8 cellular contexts compared by ENCODE assay signal in genomic region chr14:91870001-91870400, GRCh38. TPM values are rescaled to one million over a fixed set of nuclear protein-coding genes. Genes with fewer than 3 reads are reported as not detected.
DNase-seq lines count a peak whose midpoint lies in the region; ATAC-seq and TF ChIP-seq lines count a peak whose summit lies in the region.

No MANE protein-coding gene starts in this region.

- no peaks in the 10 kb centered on the region for H3K27me3 ChIP-seq in lower lobe of right lung (ENCODE audit: low read depth)
- no peaks in the 10 kb centered on the region for H3K27me3 ChIP-seq in upper lobe of left lung
- no peaks in the 10 kb centered on the region for H3K27me3 ChIP-seq in WERI-Rb-1 (ENCODE audit: insufficient read depth, low read depth, severe bottlenecking)
- H3K27me3 ChIP-seq in A673 (replicated peaks; ENCODE audit: insufficient read depth, low read depth, low read length, poor library complexity), result no peaks in the 10 kb centered on the region

- H3K36me3 Mint-ChIP-seq in activated T-helper 2 cell treated with anti-CD3 and anti-CD28 coated beads, Interferon-gamma antibody, Interleukin-2, Interleukin-4, amounts not matched to agents 10 μg/mL and 5 μg/mL and 100 μg/mL, durations not matched to agents 14 hours and 24 hours and 36 hours (ENCODE audit: low read depth), result peaks cover 3% of the 10 kb centered on the region

- H3K27ac ChIP-seq in lower lobe of right lung (peak overlapping the region; percentile 74), upper lobe of left lung (peak overlapping the region; percentile 23 to 81 (median 71)), WERI-Rb-1 (no peak overlapping the region), A673 (ENCODE audit: low read depth, low read length, poor library complexity, severe bottlenecking) (no peak overlapping the region)

- peak; percentile 32 to 57 for DNase-seq in activated CD8-positive, alpha-beta memory T cell treated with anti-CD3 and anti-CD28 coated beads for 1 hour (ENCODE audit: extremely low read depth in 1 of 2, low read depth in 1 of 2)
- DNase-seq in activated CD8-positive, alpha-beta memory T cell treated with anti-CD3 and anti-CD28 coated beads for 24 hours, result no peak
- peak; percentile 53 for DNase-seq in activated T-helper 2 cell treated with anti-CD3 and anti-CD28 coated beads, Interferon-gamma antibody, Interleukin-2, Interleukin-4, amounts not matched to agents 10 μg/mL and 5 μg/mL and 100 μg/mL, durations not matched to agents 14 hours and 24 hours and 36 hours (ENCODE audit: low spot score)
- DNase-seq in lower lobe of right lung (no peak), upper lobe of left lung (peak in 1 of 2 donors; percentile 43), WERI-Rb-1 (no peak), A673 (ENCODE audit: low spot score) (no peak)

- peak overlapping the region; percentile 82 for H3K4me3 Mint-ChIP-seq in activated T-helper 2 cell treated with anti-CD3 and anti-CD28 coated beads, Interferon-gamma antibody, Interleukin-2, Interleukin-4, amounts not matched to agents 10 μg/mL and 5 μg/mL and 100 μg/mL, durations not matched to agents 14 hours and 24 hours and 36 hours (ENCODE audit: low read depth)

- H3K9me3 ChIP-seq in lower lobe of right lung (no peaks in the 10 kb centered on the region), upper lobe of left lung (no peaks in the 10 kb centered on the region), WERI-Rb-1 (ENCODE audit: severe bottlenecking) (no peaks in the 10 kb centered on the region), A673 (ENCODE audit: low read depth, low read length, poor library complexity, severe bottlenecking) (no peaks in the 10 kb centered on the region)

- no peaks in the 10 kb centered on the region for H3K27me3 Mint-ChIP-seq in activated T-helper 2 cell treated with anti-CD3 and anti-CD28 coated beads, Interferon-gamma antibody, Interleukin-2, Interleukin-4, amounts not matched to agents 10 μg/mL and 5 μg/mL and 100 μg/mL, durations not matched to agents 14 hours and 24 hours and 36 hours (ENCODE audit: low read depth)

- H3K36me3 ChIP-seq in lower lobe of right lung, result peaks cover 17% of the 10 kb centered on the region
- H3K36me3 ChIP-seq in upper lobe of left lung, result peaks cover 0 to 6% (median 1%) of the 10 kb centered on the region in 4 donors
- H3K36me3 ChIP-seq in WERI-Rb-1, result no peaks in the 10 kb centered on the region
- H3K36me3 ChIP-seq in A673 (ENCODE audit: insufficient read depth, low read length, poor library complexity, severe bottlenecking), result no peaks in the 10 kb centered on the region

- H3K4me3 ChIP-seq in lower lobe of right lung, result no peak overlapping the region
- no peak overlapping the region for H3K4me3 ChIP-seq in upper lobe of left lung
- H3K4me3 ChIP-seq in WERI-Rb-1 (ENCODE audit: low read depth, low read length), result no peak overlapping the region
- H3K4me3 ChIP-seq in A673 (ENCODE audit: low read depth, low read length, poor library complexity, severe bottlenecking), result no peak overlapping the region

- peaks cover 91% of the 10 kb centered on the region for H3K4me1 Mint-ChIP-seq in activated T-helper 2 cell treated with anti-CD3 and anti-CD28 coated beads, Interferon-gamma antibody, Interleukin-2, Interleukin-4, amounts not matched to agents 10 μg/mL and 5 μg/mL and 100 μg/mL, durations not matched to agents 14 hours and 24 hours and 36 hours (ENCODE audit: low read depth)

- H3K4me1 ChIP-seq in lower lobe of right lung (peaks cover 55% of the 10 kb centered on the region), upper lobe of left lung (peaks cover 29 to 65% (median 49%) of the 10 kb centered on the region in 4 donors), A673 (ENCODE audit: insufficient read depth, low read length, poor library complexity, severe bottlenecking) (no peaks in the 10 kb centered on the region)

- ATAC-seq in lower lobe of right lung, result no peak
- no peak for ATAC-seq in upper lobe of left lung (ENCODE audit: low FRiP score in 2 of 2)
- no peak for ATAC-seq in HG02840 (IDR thresholded peaks at IDR 0.05; ENCODE audit: low FRiP score, unreplicated experiment)

- peak in 1 of 4 donors; percentile 14 for TF ChIP-seq EP300 in upper lobe of left lung (IDR thresholded peaks at IDR 0.05)

- BruUV-seq in A673 (replicated peaks; lab: Mats Ljungman, UMichigan), result no TSS peak

- intact Hi-C loops in activated T-helper 2 cell treated with anti-CD3 and anti-CD28 coated beads, Interferon-gamma antibody, Interleukin-2, Interleukin-4, amounts not matched to agents 10 μg/mL and 5 μg/mL and 100 μg/mL, durations not matched to agents 14 hours and 24 hours and 36 hours (cut with micrococcal nuclease), result loop anchor here (5.0 kb wide), 4 partner anchors 33 to 548 kb away; no protein-coding TSS in a partner anchor
- intact Hi-C loops in lower lobe of right lung (cut with DNase I), result no loop called here
- intact Hi-C loops in A673 (cut with micrococcal nuclease; ENCODE audit: unreplicated experiment), result no loop called here

- TF ChIP-seq CTCF in lower lobe of right lung (IDR thresholded peaks at IDR 0.05) (no peak), upper lobe of left lung (IDR thresholded peaks at IDR 0.05) (no peak), WERI-Rb-1 (IDR thresholded peaks at IDR 0.05; ENCODE audit: low read depth, low read length) (no peak), A673 (conservative IDR thresholded peaks at IDR 0.05; ENCODE audit: low read depth, low read length) (no peak)

- no peaks in the 10 kb centered on the region for H3K9me3 Mint-ChIP-seq in activated T-helper 2 cell treated with anti-CD3 and anti-CD28 coated beads, Interferon-gamma antibody, Interleukin-2, Interleukin-4, amounts not matched to agents 10 μg/mL and 5 μg/mL and 100 μg/mL, durations not matched to agents 14 hours and 24 hours and 36 hours

- 42 to 46% methylated on average over 13 to 16 of the region's 16 CpGs for whole genome bisulfite sequencing in upper lobe of left lung, 2 donors

- POLR2A ChIA-PET in A673 (lab: Charles Lee; ENCODE audit: low non-redundant PET), result no interaction called here

- peak in 1 of 4 donors; percentile 17 for TF ChIP-seq POLR2A in upper lobe of left lung (IDR thresholded peaks at IDR 0.05)

- CTCF ChIA-PET in A673 (lab: Charles Lee), result no interaction called here

- H3K27ac Mint-ChIP-seq in activated T-helper 2 cell treated with anti-CD3 and anti-CD28 coated beads, Interferon-gamma antibody, Interleukin-2, Interleukin-4, amounts not matched to agents 10 μg/mL and 5 μg/mL and 100 μg/mL, durations not matched to agents 14 hours and 24 hours and 36 hours, result peak overlapping the region; percentile 99

RNA-seq across cellular contexts. Expression of gene TC2N, which starts 2.7 kb away (rescaled TPM):
- 16.1 and 19.9 TPM in 2 replicates for total RNA-seq in activated T-helper 2 cell treated with anti-CD3 and anti-CD28 coated beads, Interferon-gamma antibody, Interleukin-2, Interleukin-4, amounts not matched to agents 10 μg/mL and 5 μg/mL and 100 μg/mL, durations not matched to agents 14 hours and 24 hours and 36 hours
- 53.1 TPM for total RNA-seq in lower lobe of right lung
- 100 to 1,000 TPM in 1 of 6 donors, 10 to 100 TPM in 5; 21.0 to 121 (median 49.6) TPM for total RNA-seq in upper lobe of left lung
- total RNA-seq in A673 (2021), result 0.45 and 0.59 TPM in 2 replicates

Comparison
In these comparisons a context has a peak if more than half of its experiments do, and no peak if none do; other contexts are left out.
1. DNase-seq: peak in activated CD8-positive, alpha-beta memory T cell treated with anti-CD3 and anti-CD28 coated beads for 1 hour (2 of 2) and activated T-helper 2 cell treated with anti-CD3 and anti-CD28 coated beads, Interferon-gamma antibody, Interleukin-2, Interleukin-4, amounts not matched to agents 10 μg/mL and 5 μg/mL and 100 μg/mL, durations not matched to agents 14 hours and 24 hours and 36 hours (single experiment); none in activated CD8-positive, alpha-beta memory T cell treated with anti-CD3 and anti-CD28 coated beads for 24 hours (single experiment), lower lobe of right lung (single experiment), WERI-Rb-1 (single experiment) and A673 (single experiment).
2. H3K27ac ChIP-seq: peak in lower lobe of right lung (single experiment) and upper lobe of left lung (4 of 4); none in WERI-Rb-1 (single experiment) and A673 (single experiment).
3. RNA of gene TC2N, which starts 2.7 kb away (total RNA-seq): 21.0 to 121 TPM in upper lobe of left lung, 53.1 TPM in lower lobe of right lung (single experiment) and 16.1 to 19.9 TPM in activated T-helper 2 cell treated with anti-CD3 and anti-CD28 coated beads, Interferon-gamma antibody, Interleukin-2, Interleukin-4, amounts not matched to agents 10 μg/mL and 5 μg/mL and 100 μg/mL, durations not matched to agents 14 hours and 24 hours and 36 hours; 0.45 to 0.59 TPM in A673; every median in the first group is over 10 times any median in the second.